In the genomic region with DNA sequence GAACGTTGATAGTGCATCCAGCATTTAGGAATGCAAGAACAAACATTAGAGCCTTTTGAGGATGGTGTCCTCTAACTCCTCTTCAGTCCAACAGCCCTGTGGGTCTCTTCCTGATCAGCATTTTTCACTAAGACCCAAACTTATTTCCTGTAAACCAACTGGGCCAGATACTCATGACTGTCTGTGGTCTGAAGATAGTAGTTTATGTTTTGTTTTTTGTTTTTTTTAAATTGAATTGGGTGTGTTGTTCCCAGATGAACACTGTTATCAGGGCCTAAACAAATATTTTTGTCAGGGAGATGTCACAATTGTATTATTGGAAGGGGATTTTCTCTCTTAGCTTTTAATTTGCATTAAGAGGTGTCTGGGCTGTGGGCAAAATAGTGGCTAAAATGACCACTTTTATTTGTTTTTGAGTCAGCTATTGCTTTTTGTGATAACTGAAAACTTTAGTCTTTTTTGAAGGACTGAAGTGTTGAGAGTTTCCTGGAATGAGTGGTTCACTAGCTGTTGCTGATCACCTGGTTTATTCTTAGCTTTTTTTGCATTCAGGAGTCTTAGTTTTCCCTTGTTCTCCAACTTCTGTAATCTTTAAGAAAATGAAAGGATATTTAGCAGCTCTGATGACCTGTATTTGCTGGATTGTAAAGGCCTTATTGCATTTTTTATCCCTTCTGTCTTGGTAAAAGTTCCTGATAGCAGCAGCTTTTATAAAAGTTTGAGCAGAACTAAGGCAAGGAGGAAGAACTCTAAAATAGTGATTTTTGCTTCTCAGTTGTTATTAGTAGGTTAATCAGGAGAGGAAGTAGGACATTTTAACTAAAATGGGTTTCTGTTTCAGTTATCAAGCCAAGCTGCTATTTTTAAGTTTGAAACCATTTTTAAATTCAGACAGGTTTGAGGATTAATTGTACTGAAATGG, we compare ENCODE assay signal across 8 cellular contexts. TPM values are rescaled to one million over a fixed set of nuclear protein-coding genes. Genes with fewer than 3 reads are reported as not detected.
A peak's percentile ranks its signal among the peaks of the same experiment; 100 is the strongest.
DNase-seq lines count a peak whose midpoint lies in the region; ATAC-seq and TF ChIP-seq lines count a peak whose summit lies in the region.

No MANE protein-coding gene starts in this region.

- no peak for TF ChIP-seq POLR2A in gastroesophageal sphincter (IDR thresholded peaks at IDR 0.05)

- peak overlapping the region in 4 of 11 experiments; percentile 13 to 32 (median 22); a peak in 5 of 22 replicates for H3K9ac ChIP-seq in BLaER1 treated with 17β-estradiol and CSF1 and Interleukin-3, amounts not matched to agents 10 nM and 100 nM

- H3K27ac ChIP-seq in BLaER1 treated with 17β-estradiol and CSF1 and Interleukin-3, amounts not matched to agents 10 nM and 100 nM: peak overlapping the region in 9 of 11 experiments; percentile 7 to 55 (median 35); a peak in 14 of 22 replicates
- peak overlapping the region in 50 of 59 donors; percentile 1 to 99 (median 68) for H3K27ac ChIP-seq in dorsolateral prefrontal cortex
- H3K27ac ChIP-seq in upper lobe of right lung: peak overlapping the region; percentile 18
- H3K27ac ChIP-seq in gastroesophageal sphincter: peak overlapping the region in 2 of 4 donors; percentile 12 to 24

- DNase-seq in dorsolateral prefrontal cortex: no peak
- DNase-seq in upper lobe of right lung: no peak
- DNase-seq in activated effector memory CD4-positive, alpha-beta T cell treated with anti-CD3 and anti-CD28 coated beads, Interleukin-2, amount 50 U/mL, for 16 hours: no peak
- no peak for DNase-seq in NCI-H1105 treated with DMSO at 0.1 percent for 48 hours (lab: John Stamatoyannopoulos, UW)

- peak overlapping the region; percentile 38 to 93 (median 72) for H3K4me2 ChIP-seq in BLaER1 treated with 17β-estradiol and CSF1 and Interleukin-3, amounts not matched to agents 10 nM and 100 nM

- WGBS in gastroesophageal sphincter (ENCODE audit: low coverage in 1 of 2), 2 donors: 47 to 71% methylated on average over 1 of the region's 1 CpG

- ATAC-seq in GM19395 (IDR thresholded peaks at IDR 0.05; ENCODE audit: unreplicated experiment): peak; percentile 68
- ATAC-seq in HG03342 (IDR thresholded peaks at IDR 0.05; ENCODE audit: unreplicated experiment): peak; percentile 65
- ATAC-seq in upper lobe of right lung: no peak
- no peak for ATAC-seq in gastroesophageal sphincter

- H3K9me3 ChIP-seq in BLaER1 treated with 17β-estradiol and CSF1 and Interleukin-3, amounts not matched to agents 10 nM and 100 nM (replicated peaks in 1 of 11): peaks cover 0 to 23% (median 14%) of the 10 kb centered on the region in 11 experiments; a peak in 13 of 22 replicates
- no peaks in the 10 kb centered on the region for H3K9me3 ChIP-seq in upper lobe of right lung
- H3K9me3 ChIP-seq in gastroesophageal sphincter: no peaks in the 10 kb centered on the region

- H4K20me1 ChIP-seq in BLaER1 treated with 17β-estradiol and CSF1 and Interleukin-3, amounts not matched to agents 10 nM and 100 nM: peaks cover 13 to 95% (median 42%) of the 10 kb centered on the region in 11 experiments; a peak in 20 of 22 replicates

- TF ChIP-seq CTCF in dorsolateral prefrontal cortex (IDR thresholded peaks at IDR 0.05 in 54 of 56, conservative IDR thresholded peaks at IDR 0.05 in 2 of 56; ENCODE audit: low read depth in 1 of 56, partially characterized antibody in 56 of 56) (no peak), upper lobe of right lung (IDR thresholded peaks at IDR 0.05) (no peak), gastroesophageal sphincter (IDR thresholded peaks at IDR 0.05) (no peak)

- no peak for TF ChIP-seq EP300 in gastroesophageal sphincter (IDR thresholded peaks at IDR 0.05)

- peak overlapping the region in 1 of 10 experiments; percentile 12; a peak in 1 of 20 replicates for H3K4me3 ChIP-seq in BLaER1 treated with 17β-estradiol and CSF1 and Interleukin-3, amounts not matched to agents 10 nM and 100 nM
- H3K4me3 ChIP-seq in dorsolateral prefrontal cortex: peak overlapping the region in 53 of 59 donors; percentile 0 to 98 (median 91)
- H3K4me3 ChIP-seq in upper lobe of right lung: no peak overlapping the region
- no peak overlapping the region for H3K4me3 ChIP-seq in gastroesophageal sphincter

- no peaks in the 10 kb centered on the region for H3K27me3 ChIP-seq in BLaER1 treated with 17β-estradiol and CSF1 and Interleukin-3, amounts not matched to agents 10 nM and 100 nM
- no peaks in the 10 kb centered on the region for H3K27me3 ChIP-seq in dorsolateral prefrontal cortex
- H3K27me3 ChIP-seq in upper lobe of right lung: no peaks in the 10 kb centered on the region
- H3K27me3 ChIP-seq in gastroesophageal sphincter: no peaks in the 10 kb centered on the region

- H3K4me1 ChIP-seq in BLaER1 treated with 17β-estradiol and CSF1 and Interleukin-3, amounts not matched to agents 10 nM and 100 nM: peaks cover 56 to 71% (median 62%) of the 10 kb centered on the region in 10 experiments
- H3K4me1 ChIP-seq in upper lobe of right lung (peaks cover 41% of the 10 kb centered on the region), gastroesophageal sphincter (peaks cover 8 to 63% (median 13%) of the 10 kb centered on the region in 3 donors)

- intact Hi-C loops in dorsolateral prefrontal cortex (cut with DNase I): loop anchor here (10.0 kb wide), 3 partner anchors 50 to 1040 kb away; partner anchors contain the start of gene SLC25A46 (in 1 of the 2)
- intact Hi-C loops in upper lobe of right lung (cut with DNase I): no loop called here

- peaks cover 0 to 30% (median 18%) of the 10 kb centered on the region in 11 experiments; a peak in 16 of 22 replicates for H3K36me3 ChIP-seq in BLaER1 treated with 17β-estradiol and CSF1 and Interleukin-3, amounts not matched to agents 10 nM and 100 nM
- no peaks in the 10 kb centered on the region for H3K36me3 ChIP-seq in upper lobe of right lung
- H3K36me3 ChIP-seq in gastroesophageal sphincter: no peaks in the 10 kb centered on the region

RNA-seq across cellular contexts. Expression of gene MAN2A1, which starts 5.5 kb away (rescaled TPM):
- total RNA-seq in dorsolateral prefrontal cortex: 100 to 1,000 TPM in 71 of 120 experiments, 10 to 100 TPM in 49; 47.7 to 446 (median 107) TPM
- 43.6 TPM for total RNA-seq in upper lobe of right lung
- 10 to 100 TPM; 19.6 to 55.6 (median 34.1) TPM for total RNA-seq in gastroesophageal sphincter

Comparison
In these comparisons a context has a peak if more than half of its experiments do, and no peak if none do; other contexts are left out.
1. H3K4me3 ChIP-seq: peak in dorsolateral prefrontal cortex (53 of 59); none in upper lobe of right lung (single experiment) and gastroesophageal sphincter (0 of 2).
2. ATAC-seq: peak in GM19395 (single experiment) and HG03342 (single experiment); none in upper lobe of right lung (single experiment) and gastroesophageal sphincter (single experiment).